ENCODE assay signal across 2 cellular contexts in genomic region chr17:58527949-58528348, GRCh38.
TF ChIP-seq lines count a peak whose summit lies in the region.

No MANE protein-coding gene starts in this region.

TF ChIP-seq in liver, 16 proteins besides CTCF, POLR2A, EP300 and RAD21:
- TF ChIP-seq HNF4G (IDR thresholded peaks at IDR 0.05) = no peak
- no peak for TF ChIP-seq EGR1 (IDR thresholded peaks at IDR 0.05; ENCODE audit: low read depth in 2 of 2)

TF ChIP-seq in HepG2, 621 proteins besides CTCF, POLR2A, EP300 and RAD21:
- TF ChIP-seq ZMYM4 (CRISPR knock-in tag; IDR thresholded peaks at IDR 0.05) (no peak), ATF4 (CRISPR knock-in tag; IDR thresholded peaks at IDR 0.05) (no peak), ZNF615 (CRISPR knock-in tag; IDR thresholded peaks at IDR 0.05; ENCODE audit: borderline replicate concordance) (no peak), SNAPC2 (CRISPR knock-in tag; IDR thresholded peaks at IDR 0.05) (no peak), ZNF724P (CRISPR knock-in tag; IDR thresholded peaks at IDR 0.05; ENCODE audit: borderline replicate concordance) (no peak), ZBTB2 (CRISPR knock-in tag; IDR thresholded peaks at IDR 0.05; ENCODE audit: low read depth) (no peak), ZNF496 (CRISPR knock-in tag; IDR thresholded peaks at IDR 0.05; ENCODE audit: insufficient replicate concordance) (no peak), SETDB1 (CRISPR knock-in tag; IDR thresholded peaks at IDR 0.05; ENCODE audit: borderline replicate concordance) (no peak), ZNF772 (CRISPR knock-in tag; IDR thresholded peaks at IDR 0.05) (no peak), FOXA3 (CRISPR knock-in tag; IDR thresholded peaks at IDR 0.05) (no peak), ZNF460 (CRISPR knock-in tag; IDR thresholded peaks at IDR 0.05; ENCODE audit: borderline replicate concordance) (no peak), TP53 (CRISPR knock-in tag; conservative IDR thresholded peaks at IDR 0.05) (no peak), JUN (CRISPR knock-in tag; IDR thresholded peaks at IDR 0.05) (no peak), MAFG (CRISPR knock-in tag; IDR thresholded peaks at IDR 0.05) (no peak), ZEB1 (IDR thresholded peaks at IDR 0.05; ENCODE audit: insufficient replicate concordance, low read depth) (no peak), MTA1 (CRISPR knock-in tag; IDR thresholded peaks at IDR 0.05; ENCODE audit: borderline replicate concordance) (no peak), ZNF329 (CRISPR knock-in tag; IDR thresholded peaks at IDR 0.05; ENCODE audit: low read depth) (no peak)
